Comparison of ENCODE assay signal across 1 cellular context in the genomic region with DNA sequence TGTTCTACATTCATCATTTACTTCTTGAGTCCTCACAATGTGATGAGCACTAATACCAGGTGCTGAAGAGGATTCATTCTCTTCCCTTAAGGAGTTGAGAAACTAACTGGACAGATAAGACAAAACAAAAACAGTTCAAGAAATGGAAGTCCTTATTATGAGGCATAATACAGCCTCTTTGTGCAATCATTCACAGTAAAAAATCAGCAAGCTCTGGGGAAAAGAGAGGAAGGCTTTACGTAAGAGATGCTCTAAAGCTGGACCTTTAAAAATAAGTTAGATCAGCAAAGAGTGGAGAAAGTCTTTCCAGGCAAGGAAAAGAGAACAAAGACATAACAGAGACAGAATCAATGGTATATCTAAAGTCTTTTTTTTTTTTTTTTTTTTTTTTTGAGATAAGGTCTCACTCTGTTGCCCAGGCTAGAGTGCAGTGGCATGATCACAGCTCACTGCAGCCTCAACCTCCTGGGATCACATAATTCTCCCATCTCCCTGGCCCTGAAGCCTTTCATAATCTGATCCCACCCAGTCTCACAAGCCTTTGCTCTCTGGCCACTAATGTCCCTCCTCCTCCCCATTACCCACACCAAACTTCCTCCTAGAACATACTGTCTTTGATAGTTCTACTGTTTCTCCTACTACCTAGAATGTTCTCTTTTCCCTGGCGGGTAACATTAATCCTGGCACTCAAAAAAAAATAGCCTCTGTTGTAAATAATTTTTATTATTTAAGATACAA.
TF ChIP-seq lines count a peak whose summit lies in the region.

No MANE protein-coding gene starts in this region.

TF ChIP-seq in GM23338, 12 proteins besides CTCF, POLR2A, EP300 and RAD21 (continued from another document):
- TF ChIP-seq, protein P1, sequence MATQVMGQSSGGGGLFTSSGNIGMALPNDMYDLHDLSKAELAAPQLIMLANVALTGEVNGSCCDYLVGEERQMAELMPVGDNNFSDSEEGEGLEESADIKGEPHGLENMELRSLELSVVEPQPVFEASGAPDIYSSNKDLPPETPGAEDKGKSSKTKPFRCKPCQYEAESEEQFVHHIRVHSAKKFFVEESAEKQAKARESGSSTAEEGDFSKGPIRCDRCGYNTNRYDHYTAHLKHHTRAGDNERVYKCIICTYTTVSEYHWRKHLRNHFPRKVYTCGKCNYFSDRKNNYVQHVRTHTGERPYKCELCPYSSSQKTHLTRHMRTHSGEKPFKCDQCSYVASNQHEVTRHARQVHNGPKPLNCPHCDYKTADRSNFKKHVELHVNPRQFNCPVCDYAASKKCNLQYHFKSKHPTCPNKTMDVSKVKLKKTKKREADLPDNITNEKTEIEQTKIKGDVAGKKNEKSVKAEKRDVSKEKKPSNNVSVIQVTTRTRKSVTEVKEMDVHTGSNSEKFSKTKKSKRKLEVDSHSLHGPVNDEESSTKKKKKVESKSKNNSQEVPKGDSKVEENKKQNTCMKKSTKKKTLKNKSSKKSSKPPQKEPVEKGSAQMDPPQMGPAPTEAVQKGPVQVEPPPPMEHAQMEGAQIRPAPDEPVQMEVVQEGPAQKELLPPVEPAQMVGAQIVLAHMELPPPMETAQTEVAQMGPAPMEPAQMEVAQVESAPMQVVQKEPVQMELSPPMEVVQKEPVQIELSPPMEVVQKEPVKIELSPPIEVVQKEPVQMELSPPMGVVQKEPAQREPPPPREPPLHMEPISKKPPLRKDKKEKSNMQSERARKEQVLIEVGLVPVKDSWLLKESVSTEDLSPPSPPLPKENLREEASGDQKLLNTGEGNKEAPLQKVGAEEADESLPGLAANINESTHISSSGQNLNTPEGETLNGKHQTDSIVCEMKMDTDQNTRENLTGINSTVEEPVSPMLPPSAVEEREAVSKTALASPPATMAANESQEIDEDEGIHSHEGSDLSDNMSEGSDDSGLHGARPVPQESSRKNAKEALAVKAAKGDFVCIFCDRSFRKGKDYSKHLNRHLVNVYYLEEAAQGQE (IDR thresholded peaks at IDR 0.05; ENCODE audit: unreplicated experiment), result no peak
- TF ChIP-seq ZNF331 (CRISPR knock-in tag; IDR thresholded peaks at IDR 0.05; ENCODE audit: low read depth), result no peak
- no peak for TF ChIP-seq POLR2AphosphoS5 (IDR thresholded peaks at IDR 0.05; ENCODE audit: low read depth)
- TF ChIP-seq, protein P2, sequence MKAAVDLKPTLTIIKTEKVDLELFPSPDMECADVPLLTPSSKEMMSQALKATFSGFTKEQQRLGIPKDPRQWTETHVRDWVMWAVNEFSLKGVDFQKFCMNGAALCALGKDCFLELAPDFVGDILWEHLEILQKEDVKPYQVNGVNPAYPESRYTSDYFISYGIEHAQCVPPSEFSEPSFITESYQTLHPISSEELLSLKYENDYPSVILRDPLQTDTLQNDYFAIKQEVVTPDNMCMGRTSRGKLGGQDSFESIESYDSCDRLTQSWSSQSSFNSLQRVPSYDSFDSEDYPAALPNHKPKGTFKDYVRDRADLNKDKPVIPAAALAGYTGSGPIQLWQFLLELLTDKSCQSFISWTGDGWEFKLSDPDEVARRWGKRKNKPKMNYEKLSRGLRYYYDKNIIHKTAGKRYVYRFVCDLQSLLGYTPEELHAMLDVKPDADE (IDR thresholded peaks at IDR 0.05), result no peak
- no peak for TF ChIP-seq ZNF114 (CRISPR knock-in tag; IDR thresholded peaks at IDR 0.05)
- TF ChIP-seq NANOG (IDR thresholded peaks at IDR 0.05; ENCODE audit: borderline replicate concordance), result no peak
- TF ChIP-seq CREB1 (CRISPR knock-in tag; IDR thresholded peaks at IDR 0.05; ENCODE audit: low read depth), result no peak
TF ChIP-seq in GM23338: peak in this region for 0.
